Comparison of ENCODE assay signal across 8 cellular contexts in the genomic region with DNA sequence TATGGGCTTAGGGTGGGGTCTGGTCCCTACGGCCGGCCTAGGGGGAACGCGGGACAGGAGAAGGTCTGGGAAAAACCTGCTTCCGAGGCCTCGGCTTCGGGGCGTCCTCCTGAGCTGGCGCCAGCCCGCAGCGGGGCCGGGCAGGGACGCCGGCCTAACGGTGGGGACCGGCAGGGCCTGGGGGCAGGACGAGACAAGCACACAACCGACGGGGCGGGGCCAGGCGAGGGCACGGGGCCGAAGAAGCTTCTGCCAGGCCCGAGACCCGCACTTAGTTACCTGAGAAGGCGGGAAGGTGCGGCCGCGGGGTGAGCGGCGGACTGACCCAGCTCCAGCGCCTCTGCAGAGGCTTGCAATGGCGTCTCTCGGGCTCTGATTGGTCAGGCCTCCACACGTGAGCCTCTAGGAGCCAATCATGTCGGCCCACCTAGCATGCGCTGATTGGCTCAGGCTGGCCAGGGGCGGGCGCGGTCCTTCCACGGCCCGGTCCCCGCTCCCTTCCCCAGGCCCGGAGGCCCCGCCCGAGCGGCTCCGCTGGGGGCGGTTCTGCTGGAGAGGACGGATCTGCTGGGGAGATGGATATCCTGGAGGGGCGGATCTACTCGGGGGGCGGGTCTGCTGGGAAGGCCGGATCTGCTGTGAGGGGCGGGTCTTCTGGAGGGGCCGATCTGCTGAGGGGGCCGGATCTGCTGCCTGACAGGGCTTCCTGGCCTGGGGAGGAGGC. TPM values are rescaled to one million over a fixed set of nuclear protein-coding genes. Genes with fewer than 3 reads are reported as not detected.
DNase-seq lines count a peak whose midpoint lies in the region; ATAC-seq, FAIRE-seq and TF ChIP-seq lines count a peak whose summit lies in the region.

No MANE protein-coding gene starts in this region.

- peaks cover 23% of the 10 kb centered on the region for H3K27me3 Mint-ChIP-seq in CD4-positive, alpha-beta T cell
- H3K27me3 Mint-ChIP-seq in activated CD4-positive, alpha-beta memory T cell treated with anti-CD3 and anti-CD28 coated beads for 36 hours: peaks cover 17% of the 10 kb centered on the region

- peak overlapping the region; percentile 87 to 99 (median 94) for H3K4me3 ChIP-seq in HepG2 (replicated peaks in 1 of 3; ENCODE audit: insufficient read depth in 1 of 3, low read depth in 2 of 3, low read length in 3 of 3)

- peak overlapping the region; percentile 95 for H3K27ac Mint-ChIP-seq in CD4-positive, alpha-beta T cell
- peak overlapping the region; percentile 90 for H3K27ac Mint-ChIP-seq in activated CD4-positive, alpha-beta memory T cell treated with anti-CD3 and anti-CD28 coated beads for 36 hours

- peak; percentile 93 for FAIRE-seq in HepG2 (lab: Jason Lieb, UNC)

- H3K4me1 ChIP-seq in HepG2 (ENCODE audit: insufficient read depth, low read length): peaks cover 59% of the 10 kb centered on the region

- H3K27ac ChIP-seq in CD4-positive, alpha-beta T cell (ENCODE audit: low read depth, low read length): peak overlapping the region; percentile 80
- H3K27ac ChIP-seq in HepG2 (ENCODE audit: extremely low read length, insufficient read depth, low read length): peak overlapping the region; percentile 94

- TF ChIP-seq POLR2A in HepG2 (IDR thresholded peaks at IDR 0.05; ENCODE audit: insufficient read depth in 1 of 2, low read depth in 2 of 2, low read length in 2 of 2): peak in 1 of 2 experiments; percentile 95; a peak in 2 of 4 replicates

- H3K9ac ChIP-seq in HepG2 (ENCODE audit: insufficient read depth, low read depth, low read length): peak overlapping the region; percentile 98

- 0 out of 2 replicates have a peak, but pooled peaks have one; percentile 46 for TF ChIP-seq RAD21 in HepG2 (CRISPR knock-in tag; IDR thresholded peaks at IDR 0.05)

- H3K9me3 ChIP-seq in CD4-positive, alpha-beta T cell (ENCODE audit: control insufficient read depth, low read length): no peaks in the 10 kb centered on the region
- no peaks in the 10 kb centered on the region for H3K9me3 ChIP-seq in HepG2 (ENCODE audit: low read length)

- WGBS in HepG2 (ENCODE audit: low lambda C conversion rate): no CpG with 5 or more reads among the region's 57 CpGs

- H3K4me3 Mint-ChIP-seq in CD4-positive, alpha-beta T cell: peak overlapping the region; percentile 97
- peak overlapping the region; percentile 83 for H3K4me3 Mint-ChIP-seq in activated CD4-positive, alpha-beta memory T cell treated with anti-CD3 and anti-CD28 coated beads for 36 hours

- H3K4me2 ChIP-seq in HepG2 (ENCODE audit: low read depth, low read length): peak overlapping the region; percentile 96

- POLR2A ChIA-PET in CD4-positive, alpha-beta T cell (lab: Charles Lee): interaction anchor here (0.6 to 2.3 kb wide), 18 partner anchors 9 to 1480 kb away, joined by 3 to 18 read pairs (median 4); a partner anchor contains a TSS
- POLR2A ChIA-PET in activated CD4-positive, alpha-beta memory T cell treated with anti-CD3 and anti-CD28 coated beads for 36 hours (lab: Charles Lee): interaction anchor here (0.6 to 2.1 kb wide), 4 partner anchors 13 to 205 kb away, joined by 3 to 12 read pairs (median 4); no protein-coding TSS in a partner anchor
- POLR2A ChIA-PET in HepG2 (lab: Yijun Ruan, JAX): interaction anchor here (0.6 to 3.7 kb wide), 19 partner anchors 8 to 308 kb away, joined by 3 to 27 read pairs (median 4); a partner anchor contains a TSS

- intact Hi-C loops in CD4-positive, alpha-beta T cell (cut with DNase I, micrococcal nuclease): loop anchor here (1.0 to 10.0 kb wide), 13 partner anchors 77 to 803 kb away; a partner anchor contains a TSS
- intact Hi-C loops in activated CD4-positive, alpha-beta memory T cell treated with anti-CD3 and anti-CD28 coated beads for 36 hours (cut with micrococcal nuclease): loop anchor here (1.0 to 5.0 kb wide), 4 partner anchors 76 to 191 kb away; a partner anchor contains a TSS
- intact Hi-C loops in HepG2 (cut with micrococcal nuclease; ENCODE audit: unreplicated experiment): loop anchor here (5.0 kb wide), 1 partner anchor 151 kb away; a partner anchor contains a TSS

- TF ChIP-seq EP300 in HepG2 (IDR thresholded peaks at IDR 0.05; ENCODE audit: low read depth in 2 of 2, low read length in 2 of 2): no peak
- no peak for TF ChIP-seq EP300 in HepG2 (CRISPR knock-in tag; IDR thresholded peaks at IDR 0.05; ENCODE audit: borderline replicate concordance)

- H3K79me2 ChIP-seq in HepG2 (ENCODE audit: insufficient read depth, low read length): peaks cover 41% of the 10 kb centered on the region

- DNase-seq in CD4-positive, alpha-beta T cell: peak; percentile 96 to 99 (median 98)
- peak; percentile 98 for DNase-seq in NCI-H82 (lab: John Stamatoyannopoulos, UW)
- peak; percentile 100 for DNase-seq in activated CD4-positive, alpha-beta memory T cell treated with anti-CD3 and anti-CD28 coated beads for 36 hours
- DNase-seq in dermis microvascular lymphatic vessel endothelial cell (ENCODE audit: low read depth in 2 of 2): peak; percentile 96 to 99
- DNase-seq in HepG2 (ENCODE audit: low spot score): peak; percentile 97
- DNase-seq in stimulated activated CD4-positive, alpha-beta T cell treated with anti-CD3 and anti-CD28 coated beads, Interleukin-2, amount 100 ng/mL, for 48 hours: peak; percentile 97 to 98

- H3K36me3 ChIP-seq in HepG2 (replicated peaks in 1 of 2; ENCODE audit: control insufficient read depth in 1 of 2, insufficient read depth in 2 of 2, low read length in 2 of 2): peaks cover 2 to 21% of the 10 kb centered on the region in 2 experiments; a peak in 3 of 5 replicates

- no TSS peak for BruUV-seq in HepG2 (replicated peaks; lab: Mats Ljungman, UMichigan)

- H2AFZ ChIP-seq in HepG2 (ENCODE audit: low read length): no peak overlapping the region

- H3K9me3 Mint-ChIP-seq in CD4-positive, alpha-beta T cell: no peaks in the 10 kb centered on the region
- no peaks in the 10 kb centered on the region for H3K9me3 Mint-ChIP-seq in activated CD4-positive, alpha-beta memory T cell treated with anti-CD3 and anti-CD28 coated beads for 36 hours

- no peak for TF ChIP-seq CTCF in CD4-positive, alpha-beta T cell (IDR thresholded peaks at IDR 0.05)
- no peak for TF ChIP-seq CTCF in HepG2 (CRISPR knock-in tag; IDR thresholded peaks at IDR 0.05)

- H3K4me1 Mint-ChIP-seq in CD4-positive, alpha-beta T cell (ENCODE audit: low read depth): peaks cover 58% of the 10 kb centered on the region
- peaks cover 47% of the 10 kb centered on the region for H3K4me1 Mint-ChIP-seq in activated CD4-positive, alpha-beta memory T cell treated with anti-CD3 and anti-CD28 coated beads for 36 hours (ENCODE audit: low read depth)

- peaks cover 32% of the 10 kb centered on the region for H3K27me3 ChIP-seq in CD4-positive, alpha-beta T cell (ENCODE audit: control insufficient read depth, insufficient read depth, low read length)
- H3K27me3 ChIP-seq in HepG2 (ENCODE audit: control insufficient read depth in 1 of 2, insufficient read depth in 2 of 2, low read length in 2 of 2): no peaks in the 10 kb centered on the region; a peak in 1 of 5 replicates

- in situ Hi-C loops in HepG2 (cut with HindIII; ENCODE audit: extremely low pct_ligation_motif_present, low pct_unique_long_range_greater_than_20kb): no loop called here

- peak; percentile 91 for ATAC-seq in CD4-positive, alpha-beta T cell (ENCODE audit: poor library complexity)
- ATAC-seq in GM19452 (IDR thresholded peaks at IDR 0.05; ENCODE audit: unreplicated experiment) (peak; percentile 95), HG03575 (IDR thresholded peaks at IDR 0.05; ENCODE audit: extremely low read depth, insufficient number of reproducible peaks, low FRiP score, unreplicated experiment) (peak; percentile 80), HepG2 (peak; percentile 92)

- H4K20me1 ChIP-seq in HepG2 (ENCODE audit: insufficient read depth, low read length): peaks cover 33% of the 10 kb centered on the region

- H3K36me3 Mint-ChIP-seq in CD4-positive, alpha-beta T cell (ENCODE audit: low read depth): peaks cover 49% of the 10 kb centered on the region
- H3K36me3 Mint-ChIP-seq in activated CD4-positive, alpha-beta memory T cell treated with anti-CD3 and anti-CD28 coated beads for 36 hours: peaks cover 31% of the 10 kb centered on the region

- CTCF ChIA-PET in CD4-positive, alpha-beta T cell (lab: Charles Lee): interaction anchor here (1.6 kb wide), 1 partner anchor 228 kb away, joined by 3 read pairs; no protein-coding TSS in a partner anchor
- CTCF ChIA-PET in activated CD4-positive, alpha-beta memory T cell treated with anti-CD3 and anti-CD28 coated beads for 36 hours (lab: Charles Lee): interaction anchor here (1.2 to 3.3 kb wide), 3 partner anchors 40 to 206 kb away, joined by 3 to 23 read pairs (median 4); no protein-coding TSS in a partner anchor
- CTCF ChIA-PET in HepG2 (lab: Yijun Ruan, JAX; ENCODE audit: low intra/inter-chr PET ratio, low total read pairs): no interaction called here

RNA-seq across cellular contexts. Expression of a gene that starts 44.3 kb away (rescaled TPM):
- total RNA-seq in CD4-positive, alpha-beta T cell: 1 to 10 TPM; 1.5 TPM
- total RNA-seq in activated CD4-positive, alpha-beta memory T cell treated with anti-CD3 and anti-CD28 coated beads for 36 hours: under 1 TPM; 0.43 to 0.61 TPM
- total RNA-seq in dermis microvascular lymphatic vessel endothelial cell: under 0.01 TPM in 1 of 2 replicates, not detected in the other
- 0.18 and 0.36 TPM in 2 replicates for total RNA-seq in HepG2 (2016; rRNA removed; fragmentation: Illumina TruSeq; extraction: Trizol)
- 0.30 TPM in 1 of 2 replicates, not detected in the other for total RNA-seq in HepG2 (2016; cell fraction: cytosol; rRNA removed; fragmentation: Illumina TruSeq; extraction: Trizol; ENCODE audit: low read depth)
- total RNA-seq in HepG2 (2016; cell fraction: insoluble cytoplasmic fraction; rRNA removed; fragmentation: Illumina TruSeq; extraction: Trizol): 0.16 and 0.24 TPM in 2 replicates
- 0.37 and 0.48 TPM in 2 replicates for total RNA-seq in HepG2 (2016; cell fraction: membrane; rRNA removed; fragmentation: Illumina TruSeq; extraction: Trizol)
- not detected in 2 replicates for total RNA-seq in HepG2 (2016; cell fraction: nucleus; rRNA removed; fragmentation: Illumina TruSeq; extraction: Trizol)
- 0.18 and 0.57 TPM in 2 replicates for polyA plus RNA-seq in HepG2 (2011; rRNA removed)
- 0.08 and 0.18 TPM in 2 replicates for polyA plus RNA-seq in HepG2 (2011; cell fraction: cytosol; rRNA removed)
- 0.58 and 0.95 TPM in 2 replicates for polyA plus RNA-seq in HepG2 (2011; cell fraction: nucleus; rRNA removed)
- 0.87 and 3.8 TPM in 2 replicates for polyA plus RNA-seq in HepG2 (2012)
- 0.68 and 0.69 TPM in 2 replicates for polyA plus RNA-seq in HepG2 (2016; cell fraction: cytosol; fragmentation: Illumina TruSeq; extraction: Trizol; ENCODE audit: low read depth)
- polyA plus RNA-seq in HepG2 (2016; cell fraction: insoluble cytoplasmic fraction; fragmentation: Illumina TruSeq; extraction: Trizol; ENCODE audit: low read depth): 0.49 and 0.90 TPM in 2 replicates
- 0.89 and 1.3 TPM in 2 replicates for polyA plus RNA-seq in HepG2 (2016; cell fraction: membrane; fragmentation: Illumina TruSeq; extraction: Trizol; ENCODE audit: low read depth)
- 0.38 and 0.60 TPM in 2 replicates for polyA plus RNA-seq in HepG2 (2016; cell fraction: nucleus; fragmentation: Illumina TruSeq; extraction: Trizol; ENCODE audit: insufficient read depth, low read depth)
- polyA minus RNA-seq in HepG2 (2011; rRNA and poly(A)+ RNA removed; ENCODE audit: low replicate concordance): 0.12 and 0.68 TPM in 2 replicates
- polyA minus RNA-seq in HepG2 (2011; cell fraction: cytosol; rRNA and poly(A)+ RNA removed): 0.30 TPM in 1 of 2 replicates, not detected in the other
- polyA minus RNA-seq in HepG2 (2011; cell fraction: nucleus; rRNA and poly(A)+ RNA removed): 0.25 TPM in 1 of 2 replicates, not detected in the other

Comparison
In these comparisons a context has a peak if more than half of its experiments do, and no peak if none do; other contexts are left out.
1. Peak in every context shown above with its lines: DNase-seq, ATAC-seq, H3K4me3 ChIP-seq and H3K27ac ChIP-seq.